In genomic region chr15:71683401-71684274, GRCh38 we compare ENCODE assay signal across 29 cellular contexts.
A peak's percentile ranks its signal among the peaks of the same experiment; 100 is the strongest.
DNase-seq lines count a peak whose midpoint lies in the region; ATAC-seq, FAIRE-seq and TF ChIP-seq lines count a peak whose summit lies in the region.
"Had no signal": no experiment of that assay in that cellular context is flagged by ENCODE, and none has a peak within 500 bp of the region (broad histone marks: within the 10 kb centered on the region; RNA-seq: fewer than 3 reads in every experiment).

No MANE protein-coding gene starts in this region.

- ATAC-seq in HG03045 (IDR thresholded peaks at IDR 0.05; ENCODE audit: unreplicated experiment), result no peak
- ATAC-seq: activated CD8-positive, alpha-beta T cell treated with anti-CD3 and anti-CD28 coated beads, Interleukin-2, amount 10 ng/mL, durations not matched to agents 7 days and 5 days; heart right ventricle; HepG2; lower lobe of right lung; mucosa of descending colon; pancreas had no signal

- H3K27me3 ChIP-seq in mesenchymal stem cell (ENCODE audit: control insufficient read depth in 1 of 2, insufficient read depth in 1 of 2, low read length in 2 of 2) (no peaks in the 10 kb centered on the region), esophagus squamous epithelium (no peaks in the 10 kb centered on the region)
- H3K27me3 ChIP-seq: heart right ventricle, pancreas, stomach, tibial artery had no signal

- TF ChIP-seq CTCF in AG09309 (IDR thresholded peaks at IDR 0.05; ENCODE audit: control insufficient read depth, insufficient read depth, low read depth, low read length, missing control alignments), result no peak
- TF ChIP-seq CTCF in esophagus squamous epithelium (IDR thresholded peaks at IDR 0.05), result no peak

- H3K27ac ChIP-seq in mesenchymal stem cell (ENCODE audit: low read length, poor library complexity, severe bottlenecking) (peak overlapping the region; percentile 55), esophagus squamous epithelium (peak overlapping the region in 1 of 4 donors; percentile 32)
- H3K27ac ChIP-seq: heart right ventricle, lower lobe of right lung, pancreas, stomach, tibial artery had no signal

- no peak overlapping the region for H2BK12ac ChIP-seq in mesenchymal stem cell (ENCODE audit: low read length in 2 of 2)

- H3K9ac ChIP-seq in mesenchymal stem cell (ENCODE audit: low read length), result no peak overlapping the region

- H3K4me3 ChIP-seq in AG09309 (ENCODE audit: control insufficient read depth, low read depth, low read length) (no peak overlapping the region), mesenchymal stem cell (ENCODE audit: insufficient read depth in 1 of 2, low read depth in 1 of 2, low read length in 2 of 2) (no peak overlapping the region), esophagus squamous epithelium (no peak overlapping the region)
- H3K4me3 ChIP-seq: heart right ventricle, lower lobe of right lung, mucosa of descending colon, pancreas, smooth muscle cell, stomach, tibial artery had no signal

- WGBS in mesenchymal stem cell, result 88% methylated on average over 6 of the region's 9 CpGs
- WGBS in esophagus squamous epithelium, 2 donors, result 61 to 76% methylated on average over 9 of the region's 9 CpGs

- no peak overlapping the region for H3K4ac ChIP-seq in mesenchymal stem cell (ENCODE audit: low read depth in 1 of 2, low read length in 2 of 2)

- H3K9me3 ChIP-seq in mesenchymal stem cell (ENCODE audit: control insufficient read depth, low read length), result no peaks in the 10 kb centered on the region
- H3K9me3 ChIP-seq in esophagus squamous epithelium, result no peaks in the 10 kb centered on the region
- H3K9me3 ChIP-seq: heart right ventricle, lower lobe of right lung, mucosa of descending colon, pancreas, stomach, tibial artery had no signal

- no peak overlapping the region for H4K91ac ChIP-seq in mesenchymal stem cell (ENCODE audit: low read length)

- H2AFZ ChIP-seq in mesenchymal stem cell (ENCODE audit: low read depth, low read length), result no peak overlapping the region

- DNase-seq in AG09309 (ENCODE audit: low read depth) (peak; percentile 34), HTR-8/SVneo (ENCODE audit: insufficient read length, low spot score) (peak; percentile 31), amniotic epithelial cell (ENCODE audit: low read depth) (peak; percentile 35), mesenchymal stem cell (no peak), esophagus squamous epithelium (lab: John Stamatoyannopoulos, UW) (no peak), NCI-H526 treated with DMSO at 0.1 percent for 48 hours (lab: John Stamatoyannopoulos, UW) (no peak), T-helper 1 cell (no peak)
- DNase-seq: activated CD8-positive, alpha-beta T cell treated with anti-CD3 and anti-CD28 coated beads, Interleukin-2, amount 10 ng/mL, durations not matched to agents 7 days and 5 days; activated effector memory CD4-positive, alpha-beta T cell treated with Interleukin-2 at 50 U/mL for 16 hours; activated naive CD8-positive, alpha-beta T cell treated with anti-CD3 and anti-CD28 coated beads for 36 hours; C1 segment of cervical spinal cord; COR-L47; foreskin melanocyte; heart right ventricle; kidney glomerular epithelial cell; lower lobe of right lung; mucosa of descending colon; NCI-H1092 treated with DMSO at 0.1 percent for 48 hours; NCI-H2029; NCI-H2227 treated with DMSO at 0.1 percent for 48 hours; pancreas; retina; stimulated activated CD4-positive, alpha-beta T cell treated with anti-CD3 and anti-CD28 coated beads, Interleukin-1b, Interleukin-23, amount 100 ng/mL, for 48 hours; stimulated activated CD8-positive, alpha-beta memory T cell treated with anti-CD3 and anti-CD28 coated beads, Interleukin-4, amount 100 ng/mL, for 48 hours; stomach; tibial artery had no signal

- no peak overlapping the region for H3K4me2 ChIP-seq in mesenchymal stem cell (ENCODE audit: low read length, poor library complexity, severe bottlenecking)
- H3K4me2 ChIP-seq: smooth muscle cell had no signal

- H3K14ac ChIP-seq in mesenchymal stem cell (ENCODE audit: low read length in 2 of 2), result no peak overlapping the region

- no peak overlapping the region for H2BK15ac ChIP-seq in mesenchymal stem cell (ENCODE audit: low read depth, poor library complexity, severe bottlenecking)

- no peak overlapping the region for H3K18ac ChIP-seq in mesenchymal stem cell (ENCODE audit: low read depth in 1 of 2, low read length in 2 of 2)

- H2BK120ac ChIP-seq in mesenchymal stem cell (ENCODE audit: low read depth, low read length), result no peak overlapping the region

- intact Hi-C loops in esophagus squamous epithelium (cut with DNase I), result no loop called here

- H3K4me1 ChIP-seq in mesenchymal stem cell (ENCODE audit: control insufficient read depth, insufficient read depth, low read depth, low read length) (peaks cover 4% of the 10 kb centered on the region), esophagus squamous epithelium (peaks cover 11 to 62% (median 36%) of the 10 kb centered on the region in 3 donors)
- H3K4me1 ChIP-seq: pancreas had no signal

- H2AK5ac ChIP-seq in mesenchymal stem cell (ENCODE audit: low read length, severe bottlenecking), result no peak overlapping the region

- no peak overlapping the region for H4K8ac ChIP-seq in mesenchymal stem cell (ENCODE audit: low read length)

- no peak overlapping the region for H3K23ac ChIP-seq in mesenchymal stem cell (ENCODE audit: low read length in 2 of 2)

- no peaks in the 10 kb centered on the region for H3K79me1 ChIP-seq in mesenchymal stem cell (replicated peaks; ENCODE audit: low read length, poor library complexity, severe bottlenecking)

- H2BK5ac ChIP-seq in mesenchymal stem cell (ENCODE audit: low read depth, low read length, poor library complexity, severe bottlenecking), result no peak overlapping the region

- TF ChIP-seq POLR2A in esophagus squamous epithelium (IDR thresholded peaks at IDR 0.05), result no peak

- FAIRE-seq in HTR-8/SVneo (lab: Jason Lieb, UNC), result peak; percentile 33
- FAIRE-seq: HepG2 had no signal

- H3K36me3 ChIP-seq in mesenchymal stem cell (ENCODE audit: control insufficient read depth in 1 of 2, insufficient read depth in 2 of 2, low read depth in 1 of 2, low read length in 2 of 2) (no peaks in the 10 kb centered on the region), esophagus squamous epithelium (no peaks in the 10 kb centered on the region)
- H3K36me3 ChIP-seq: heart right ventricle, lower lobe of right lung, pancreas, stomach, tibial artery had no signal

Comparison
In these comparisons a context has a peak if more than half of its experiments do, and no peak if none do; other contexts are left out.
1. DNase-seq: peak in AG09309 (single experiment), HTR-8/SVneo (single experiment) and amniotic epithelial cell (single experiment); none in mesenchymal stem cell (single experiment), esophagus squamous epithelium (single experiment), NCI-H526 treated with DMSO at 0.1 percent for 48 hours (single experiment) and T-helper 1 cell (0 of 5).